ENCODE assay signal across 8 cellular contexts in genomic region chr1:40120128-40120527, GRCh38.
"Had no signal": no experiment of that assay in that cellular context is flagged by ENCODE, and none has a peak within 500 bp of the region (broad histone marks: within the 10 kb centered on the region; RNA-seq: fewer than 3 reads in every experiment).

No MANE protein-coding gene starts in this region.

- FAIRE-seq: G401.6, GM12878, GM12891, GM12892, GM18507, GM19239 had no signal

- DNase-seq: GDM1, GF-D8 had no signal

- H3K4me3 ChIP-seq: GM12878 had no signal

- ATAC-seq: GM12878 had no signal
